ENCODE assay signal across 8 cellular contexts in the genomic region with DNA sequence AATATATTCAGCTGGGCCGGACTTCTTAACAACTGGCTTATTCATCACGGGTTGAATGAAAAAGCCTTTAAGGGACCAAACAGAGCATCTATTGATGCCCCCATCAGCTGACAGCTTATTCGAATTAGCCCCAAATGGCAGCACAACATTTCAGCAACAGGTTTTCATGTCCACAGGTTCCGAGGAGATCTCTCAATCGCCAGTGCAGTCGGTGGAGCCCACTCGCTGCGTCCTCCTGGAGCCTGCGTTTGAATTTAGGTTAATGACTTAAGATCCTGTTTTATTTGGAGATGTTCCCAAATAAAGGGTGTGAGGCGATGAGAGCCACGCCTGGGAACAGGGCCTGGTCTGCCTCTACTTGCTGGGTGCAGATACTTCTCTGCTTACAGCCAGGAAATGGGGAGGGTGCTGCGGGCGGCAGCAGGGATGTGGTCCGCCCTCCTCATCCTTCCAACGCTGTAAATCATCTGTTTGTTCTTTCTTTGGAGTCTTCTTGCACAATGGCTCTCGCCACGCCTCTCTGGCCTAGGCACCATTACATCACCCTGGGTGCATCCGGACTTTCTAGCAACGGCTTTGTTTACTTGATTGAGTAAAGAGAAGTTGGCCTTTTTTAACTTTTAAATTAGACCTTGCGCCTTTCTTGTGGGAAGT. TPM values are rescaled to one million over a fixed set of nuclear protein-coding genes. Genes with fewer than 3 reads are reported as not detected.
DNase-seq lines count a peak whose midpoint lies in the region; ATAC-seq and TF ChIP-seq lines count a peak whose summit lies in the region.

No MANE protein-coding gene starts in this region.

- peak; percentile 97 for ATAC-seq in effector memory CD8-positive, alpha-beta T cell (replicated peaks)
- no peak for ATAC-seq in HG03135 (IDR thresholded peaks at IDR 0.05; ENCODE audit: unreplicated experiment)

- peaks cover 86% of the 10 kb centered on the region for H3K36me3 Mint-ChIP-seq in effector memory CD8-positive, alpha-beta T cell (ENCODE audit: insufficient read depth)

- H3K4me1 Mint-ChIP-seq in effector memory CD8-positive, alpha-beta T cell (ENCODE audit: low read depth in 2 of 2), result peaks cover 23% of the 10 kb centered on the region in 2 donors

- H3K4me3 ChIP-seq in H7 (ENCODE audit: insufficient read depth, low read depth, low read length), result no peak overlapping the region

- DNase-seq in NCI-H2107 treated with DMSO at 0.1 percent for 48 hours (lab: John Stamatoyannopoulos, UW; ENCODE audit: unreplicated experiment) (peak; percentile 90), midbrain (lab: John Stamatoyannopoulos, UW) (peak; percentile 87), H7 (no peak)
- DNase-seq in activated CD8-positive, alpha-beta memory T cell treated with anti-CD3 and anti-CD28 coated beads for 24 hours, result peak; percentile 67
- DNase-seq in effector memory CD8-positive, alpha-beta T cell, result peak; percentile 36 to 61 (median 56)
- peak; percentile 34 for DNase-seq in stimulated activated CD8-positive, alpha-beta memory T cell treated with anti-CD3 and anti-CD28 coated beads, Interleukin-15, amount 100 ng/mL, for 1 hour (ENCODE audit: low read depth)

- peak overlapping the region; percentile 86 for H3K27ac ChIP-seq in C4-2B

- no peaks in the 10 kb centered on the region for H3K27me3 ChIP-seq in H7 (ENCODE audit: control insufficient read depth, insufficient read depth, low read length)

- H3K27me3 Mint-ChIP-seq in effector memory CD8-positive, alpha-beta T cell, result no peaks in the 10 kb centered on the region

- TF ChIP-seq CTCF in C4-2B (conservative IDR thresholded peaks at IDR 0.05), result no peak

- peak overlapping the region; percentile 84 to 93 for H3K27ac Mint-ChIP-seq in effector memory CD8-positive, alpha-beta T cell

- no peaks in the 10 kb centered on the region for H3K9me3 Mint-ChIP-seq in effector memory CD8-positive, alpha-beta T cell

- H3K36me3 ChIP-seq in H7 (replicated peaks; ENCODE audit: control insufficient read depth, insufficient read depth, low read length), result peaks cover 6% of the 10 kb centered on the region

- peak overlapping the region; percentile 9 to 53 for H3K4me3 Mint-ChIP-seq in effector memory CD8-positive, alpha-beta T cell

RNA-seq across cellular contexts. Expression of a gene that starts 22.6 kb away (rescaled TPM):
- total RNA-seq in H7 (2014; rRNA removed; shearing (Covaris generic)), result 28.7 and 34.5 TPM in 2 replicates

RNA-seq across cellular contexts. Expression of a gene that starts 29.7 kb away (rescaled TPM):
- total RNA-seq in H7 (2014; rRNA removed; shearing (Covaris generic)), result 5.3 and 8.2 TPM in 2 replicates
